20 cellular contexts compared by ENCODE assay signal in genomic region chr2:9646631-9647030, GRCh38.
"Had no signal": no experiment of that assay in that cellular context is flagged by ENCODE, and none has a peak within 500 bp of the region (broad histone marks: within the 10 kb centered on the region; RNA-seq: fewer than 3 reads in every experiment).

No MANE protein-coding gene starts in this region.

- ATAC-seq: K562 had no signal

- H3K27ac ChIP-seq: HL-60, KMS-11, RWPE1 had no signal

- H3K4me3 ChIP-seq: K562 had no signal

- DNase-seq: Kasumi-1, MV-4-11, NCI-H1048, NCI-H1105 treated with DMSO at 0.1 percent for 48 hours, NCI-H1417 treated with DMSO at 0.1 percent for 48 hours, NCI-H146, NCI-H1694 treated with DMSO at 0.1 percent for 48 hours, NCI-H1930, NCI-H2081, NCI-H2107, NCI-H2227 treated with DMSO at 0.1 percent for 48 hours, NCI-H524, NCI-H774, SHP77, SK-N-SH, T-helper 1 cell had no signal

- H3K4me2 ChIP-seq: KMS-11, SK-N-SH had no signal

- H3K9ac ChIP-seq: KMS-11, SK-N-SH had no signal

- H3K9me3 ChIP-seq: SK-N-SH had no signal
